1 cellular context compared by ENCODE assay signal in the genomic region with DNA sequence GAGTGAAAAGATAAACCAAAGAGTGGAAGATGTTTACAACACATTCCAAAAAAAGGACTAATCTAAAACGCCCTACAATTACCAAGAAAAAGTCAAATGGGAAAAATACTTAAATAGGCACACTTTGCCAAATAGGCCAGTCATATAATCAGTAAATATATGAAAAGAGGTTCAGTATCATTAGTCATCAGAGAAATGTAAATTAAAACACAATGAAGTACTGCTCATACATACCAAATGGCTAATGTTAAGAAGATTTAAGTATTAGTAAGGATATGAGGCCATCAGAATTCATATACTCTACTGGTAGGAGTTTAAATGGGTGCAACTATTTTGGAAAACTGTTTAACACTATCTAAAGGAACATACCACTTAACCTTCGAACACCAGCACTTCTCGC.
TF ChIP-seq lines count a peak whose summit lies in the region.

No MANE protein-coding gene starts in this region.

TF ChIP-seq in IMR-90, 13 proteins besides CTCF, POLR2A, EP300 and RAD21:
- TF ChIP-seq MAFK (IDR thresholded peaks at IDR 0.05; ENCODE audit: low read depth, low read length) (no peak), FOS (IDR thresholded peaks at IDR 0.05; ENCODE audit: low read depth, low read length) (peak; percentile 42), NFE2L2 (IDR thresholded peaks at IDR 0.05; ENCODE audit: low read depth, low read length) (no peak), RCOR1 (IDR thresholded peaks at IDR 0.05; ENCODE audit: insufficient replicate concordance, low read length) (no peak), MXI1 (IDR thresholded peaks at IDR 0.05; ENCODE audit: borderline replicate concordance, low read depth, low read length) (no peak), CEBPB (IDR thresholded peaks at IDR 0.05; ENCODE audit: low read depth, low read length) (no peak), BHLHE40 (IDR thresholded peaks at IDR 0.05; ENCODE audit: low read depth, low read length) (0 out of 2 replicates have a peak, but pooled peaks have one; percentile 3)
- TF ChIP-seq, protein P1, sequence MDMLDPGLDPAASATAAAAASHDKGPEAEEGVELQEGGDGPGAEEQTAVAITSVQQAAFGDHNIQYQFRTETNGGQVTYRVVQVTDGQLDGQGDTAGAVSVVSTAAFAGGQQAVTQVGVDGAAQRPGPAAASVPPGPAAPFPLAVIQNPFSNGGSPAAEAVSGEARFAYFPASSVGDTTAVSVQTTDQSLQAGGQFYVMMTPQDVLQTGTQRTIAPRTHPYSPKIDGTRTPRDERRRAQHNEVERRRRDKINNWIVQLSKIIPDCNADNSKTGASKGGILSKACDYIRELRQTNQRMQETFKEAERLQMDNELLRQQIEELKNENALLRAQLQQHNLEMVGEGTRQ (IDR thresholded peaks at IDR 0.05; ENCODE audit: low read depth, low read length) = no peak
